8 cellular contexts compared by ENCODE assay signal in genomic region chr6:30344191-30344867, GRCh38.
DNase-seq lines count a peak whose midpoint lies in the region; ATAC-seq and TF ChIP-seq lines count a peak whose summit lies in the region.

No MANE protein-coding gene starts in this region.

- peaks cover 54% of the 10 kb centered on the region for H3K36me3 ChIP-seq in WERI-Rb-1

- H3K9me3 ChIP-seq in WERI-Rb-1 (ENCODE audit: severe bottlenecking): no peaks in the 10 kb centered on the region

- peak overlapping the region; percentile 98 for H3K27ac ChIP-seq in WERI-Rb-1

- no peaks in the 10 kb centered on the region for H3K27me3 ChIP-seq in WERI-Rb-1 (ENCODE audit: insufficient read depth, low read depth, severe bottlenecking)

- TF ChIP-seq CTCF in WERI-Rb-1 (IDR thresholded peaks at IDR 0.05; ENCODE audit: low read depth, low read length): no peak

- ATAC-seq in HG03064 (IDR thresholded peaks at IDR 0.05; ENCODE audit: low read depth, unreplicated experiment) (peak; percentile 10), GM19397 (IDR thresholded peaks at IDR 0.05; ENCODE audit: unreplicated experiment) (no peak), GM21526 (IDR thresholded peaks at IDR 0.05; ENCODE audit: low FRiP score, unreplicated experiment) (no peak)
- peak; percentile 6 for ATAC-seq in stimulated activated naive CD8-positive, alpha-beta T cell treated with anti-CD3 and anti-CD28 coated beads, Interleukin-15, Interleukin-2, amounts not matched to agents 100 U/mL and 50 U/mL, for 24 hours

- H3K4me3 ChIP-seq in WERI-Rb-1 (ENCODE audit: low read depth, low read length): peak overlapping the region; percentile 67
- peak overlapping the region; percentile 77 for H3K4me3 ChIP-seq in iPS-11a (ENCODE audit: low read depth, low read length)

- DNase-seq in WERI-Rb-1: no peak
- DNase-seq in stimulated activated naive CD8-positive, alpha-beta T cell treated with anti-CD3 and anti-CD28 coated beads, Interleukin-15, Interleukin-2, amounts not matched to agents 100 U/mL and 50 U/mL, for 24 hours: no peak
- no peak for DNase-seq in AG08396 (ENCODE audit: low spot score)
- DNase-seq in NCI-H146 treated with DMSO at 0.1 percent for 48 hours (lab: John Stamatoyannopoulos, UW; ENCODE audit: unreplicated experiment): no peak

Comparison
In these comparisons a context has a peak if more than half of its experiments do, and no peak if none do; other contexts are left out.
1. ATAC-seq: peak in HG03064 (single experiment) and stimulated activated naive CD8-positive, alpha-beta T cell treated with anti-CD3 and anti-CD28 coated beads, Interleukin-15, Interleukin-2, amounts not matched to agents 100 U/mL and 50 U/mL, for 24 hours (single experiment); none in GM19397 (single experiment) and GM21526 (single experiment).